9 cellular contexts compared by ENCODE assay signal in genomic region chr17:6374761-6375312, GRCh38.
A peak's percentile ranks its signal among the peaks of the same experiment; 100 is the strongest.
DNase-seq lines count a peak whose midpoint lies in the region; ATAC-seq, FAIRE-seq and TF ChIP-seq lines count a peak whose summit lies in the region.
"Had no signal": no experiment of that assay in that cellular context is flagged by ENCODE, and none has a peak within 500 bp of the region (broad histone marks: within the 10 kb centered on the region; RNA-seq: fewer than 3 reads in every experiment).

No MANE protein-coding gene starts in this region.

- peak overlapping the region; percentile 72 for H3K4me2 ChIP-seq in A549

- no peak for TF ChIP-seq POLR2A in A549 (IDR thresholded peaks at IDR 0.05; ENCODE audit: low read length)

- peaks cover 39 to 47% of the 10 kb centered on the region in 2 donors for H3K27me3 Mint-ChIP-seq in natural killer cell treated with Interleukin-12 subunit alpha and Interleukin-12 subunit beta and Interleukin-15 and Interleukin-18, amount 100 ng/mL, for 72 hours

- CTCF ChIA-PET in A549 (lab: Yijun Ruan, JAX): interaction anchor here (0.7 to 1.4 kb wide), 3 partner anchors 16 to 38 kb away, joined by 3 to 4 read pairs (median 4); no protein-coding TSS in a partner anchor

- H3K4me1 Mint-ChIP-seq in natural killer cell treated with Interleukin-12 subunit alpha and Interleukin-12 subunit beta and Interleukin-15 and Interleukin-18, amount 100 ng/mL, for 72 hours (ENCODE audit: low read depth in 2 of 2): peaks cover 0 to 8% of the 10 kb centered on the region in 2 donors

- H3K4me3 Mint-ChIP-seq in natural killer cell treated with Interleukin-12 subunit alpha and Interleukin-12 subunit beta and Interleukin-15 and Interleukin-18, amount 100 ng/mL, for 72 hours: no peak overlapping the region

- H3K27ac ChIP-seq in A549: peak overlapping the region in 1 of 2 experiments; percentile 38; a peak in 5 of 6 replicates
- H3K27ac ChIP-seq: heart left ventricle had no signal

- peak; percentile 88 to 92 for ATAC-seq in A549
- peak; percentile 48 to 53 for ATAC-seq in natural killer cell treated with Interleukin-12 subunit alpha and Interleukin-12 subunit beta and Interleukin-15 and Interleukin-18, amount 100 ng/mL, for 72 hours
- ATAC-seq in GM19455 (IDR thresholded peaks at IDR 0.05; ENCODE audit: unreplicated experiment): no peak

- H3K4me1 ChIP-seq in A549: peaks cover 18% of the 10 kb centered on the region

- WGBS in A549 (ENCODE audit: missing lambda C conversion rate): 4% methylated on average over 14 of the region's 14 CpGs

- no peak overlapping the region for H3K27ac Mint-ChIP-seq in natural killer cell treated with Interleukin-12 subunit alpha and Interleukin-12 subunit beta and Interleukin-15 and Interleukin-18, amount 100 ng/mL, for 72 hours

- H3K36me3 Mint-ChIP-seq in natural killer cell treated with Interleukin-12 subunit alpha and Interleukin-12 subunit beta and Interleukin-15 and Interleukin-18, amount 100 ng/mL, for 72 hours: peaks cover 4% of the 10 kb centered on the region

- peaks cover 2% of the 10 kb centered on the region for H3K9me3 Mint-ChIP-seq in natural killer cell treated with Interleukin-12 subunit alpha and Interleukin-12 subunit beta and Interleukin-15 and Interleukin-18, amount 100 ng/mL, for 72 hours

- H3K9me3 ChIP-seq in A549: peaks cover 17% of the 10 kb centered on the region

- peak; percentile 66 to 86 for DNase-seq in A549 (ENCODE audit: low read depth in 1 of 2, low spot score in 1 of 2)
- DNase-seq in M059J (ENCODE audit: low read depth): peak; percentile 78
- peak; percentile 30 for DNase-seq in amniotic stem cell (lab: John Stamatoyannopoulos, UW)
- DNase-seq in natural killer cell treated with Interleukin-12 subunit alpha and Interleukin-12 subunit beta and Interleukin-15 and Interleukin-18, amount 100 ng/mL, for 72 hours (ENCODE audit: low spot score): no peak
- no peak for DNase-seq in mesenteric fat pad (ENCODE audit: low spot score)
- no peak for DNase-seq in NCI-H345 (lab: John Stamatoyannopoulos, UW)
- DNase-seq in NCI-H2081 treated with DMSO at 0.1 percent for 48 hours (lab: John Stamatoyannopoulos, UW): no peak
- DNase-seq: heart left ventricle had no signal

- FAIRE-seq in A549 (lab: Jason Lieb, UNC): no peak

- no peak for TF ChIP-seq CTCF in A549 (IDR thresholded peaks at IDR 0.05)

- 0 out of 5 replicates have a peak, but pooled peaks have one; percentile 13 to 18 for TF ChIP-seq RAD21 in A549 (conservative IDR thresholded peaks at IDR 0.05 in 1 of 2, IDR thresholded peaks at IDR 0.05 in 1 of 2)

- H3K4me3 ChIP-seq in A549: no peak overlapping the region
- H3K4me3 ChIP-seq: heart left ventricle had no signal

- TF ChIP-seq EP300 in A549 (IDR thresholded peaks at IDR 0.05): no peak

- POLR2A ChIA-PET in A549 (lab: Yijun Ruan, JAX): no interaction called here

TF ChIP-seq in A549, 52 proteins besides CTCF, POLR2A, EP300 and RAD21:
- no peak for TF ChIP-seq ZSCAN20 (CRISPR knock-in tag; IDR thresholded peaks at IDR 0.05)
- TF ChIP-seq KDM5A (IDR thresholded peaks at IDR 0.05): no peak
- TF ChIP-seq REST (IDR thresholded peaks at IDR 0.05): no peak
- TF ChIP-seq, protein P1, sequence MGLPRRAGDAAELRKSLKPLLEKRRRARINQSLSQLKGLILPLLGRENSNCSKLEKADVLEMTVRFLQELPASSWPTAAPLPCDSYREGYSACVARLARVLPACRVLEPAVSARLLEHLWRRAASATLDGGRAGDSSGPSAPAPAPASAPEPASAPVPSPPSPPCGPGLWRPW (IDR thresholded peaks at IDR 0.05): no peak
- TF ChIP-seq RARB (CRISPR knock-in tag; IDR thresholded peaks at IDR 0.05): no peak
- TF ChIP-seq CEBPB (IDR thresholded peaks at IDR 0.05): no peak
- TF ChIP-seq, protein P2, sequence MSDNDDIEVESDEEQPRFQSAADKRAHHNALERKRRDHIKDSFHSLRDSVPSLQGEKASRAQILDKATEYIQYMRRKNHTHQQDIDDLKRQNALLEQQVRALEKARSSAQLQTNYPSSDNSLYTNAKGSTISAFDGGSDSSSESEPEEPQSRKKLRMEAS (IDR thresholded peaks at IDR 0.05): peak; percentile 37; the same call in 1 of the 2 replicates
- no peak for TF ChIP-seq NR3C1 (IDR thresholded peaks at IDR 0.05)
- no peak for TF ChIP-seq FOSB (CRISPR knock-in tag; IDR thresholded peaks at IDR 0.05)
- no peak for TF ChIP-seq TFCP2L1 (CRISPR knock-in tag; IDR thresholded peaks at IDR 0.05)
- TF ChIP-seq HOXA7 (CRISPR knock-in tag; IDR thresholded peaks at IDR 0.05): no peak
- TF ChIP-seq EHMT2 (IDR thresholded peaks at IDR 0.05; ENCODE audit: low read depth): no peak
- TF ChIP-seq FOSL2 (IDR thresholded peaks at IDR 0.05): no peak
- TF ChIP-seq FOSL2 (CRISPR knock-in tag; IDR thresholded peaks at IDR 0.05): peak; percentile 55

Comparison
In these comparisons a context has a peak if more than half of its experiments do, and no peak if none do; other contexts are left out.
1. DNase-seq: peak in A549 (2 of 2), M059J (single experiment) and amniotic stem cell (single experiment); none in natural killer cell treated with Interleukin-12 subunit alpha and Interleukin-12 subunit beta and Interleukin-15 and Interleukin-18, amount 100 ng/mL, for 72 hours (single experiment), mesenteric fat pad (single experiment), NCI-H345 (single experiment) and NCI-H2081 treated with DMSO at 0.1 percent for 48 hours (single experiment).